33 cellular contexts compared by ENCODE assay signal in the genomic region with DNA sequence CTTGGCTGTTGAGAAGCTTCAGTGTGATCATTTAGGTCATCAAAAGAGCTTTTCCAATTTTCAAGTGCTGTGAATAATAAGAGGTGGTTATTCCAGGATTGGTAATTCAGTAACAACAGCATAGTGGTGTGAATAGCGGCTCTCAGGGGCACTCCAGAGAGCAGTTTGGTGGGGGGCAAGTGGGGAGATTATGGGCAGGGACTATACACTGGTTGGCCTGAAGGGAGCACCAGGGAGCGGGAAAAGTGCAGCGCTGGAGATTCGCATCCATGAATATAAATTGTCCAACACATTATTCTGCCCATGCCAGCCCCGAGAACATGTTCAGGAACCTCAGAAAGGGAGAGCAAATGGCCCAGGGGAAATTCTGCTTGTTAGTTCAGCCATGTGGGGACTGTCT. TPM values are rescaled to one million over a fixed set of nuclear protein-coding genes. Genes with fewer than 3 reads are reported as not detected.
DNase-seq lines count a peak whose midpoint lies in the region; ATAC-seq and TF ChIP-seq lines count a peak whose summit lies in the region.
"Had no signal": no experiment of that assay in that cellular context is flagged by ENCODE, and none has a peak within 500 bp of the region (broad histone marks: within the 10 kb centered on the region; RNA-seq: fewer than 3 reads in every experiment).

No MANE protein-coding gene starts in this region.

- no peak overlapping the region for H3K4me2 ChIP-seq in HCT116 (ENCODE audit: low read length)
- no peak overlapping the region for H3K4me2 ChIP-seq in neural progenitor cell
- H3K4me2 ChIP-seq: KMS-11 had no signal

- RAD21 ChIA-PET in HCT116 (lab: Charles Lee; ENCODE audit: low non-redundant PET in 1 of 2, low total read pairs in 2 of 2, uncharacterized antibody in 2 of 2, unreplicated experiment in 2 of 2): no interaction called here

- H3K9me2 ChIP-seq in HCT116 (ENCODE audit: insufficient read depth): no peaks in the 10 kb centered on the region

- no peaks in the 10 kb centered on the region for H3K4me1 Mint-ChIP-seq in neural progenitor cell
- no peaks in the 10 kb centered on the region for H3K4me1 Mint-ChIP-seq in stimulated activated memory B cell treated with anti-CD40 and anti-IgM and Interleukin-4, amounts not matched to agents 10 μg/mL and 1 μg/mL and 100 μg/mL, for 72 hours
- H3K4me1 Mint-ChIP-seq: activated naive CD8-positive, alpha-beta T cell treated with anti-CD3 and anti-CD28 coated beads, Interleukin-2, amount 50 U/mL, for 24 hours; T-helper 17 cell had no signal

- H3K27me3 Mint-ChIP-seq in neural progenitor cell (ENCODE audit: insufficient read depth, low read depth): peaks cover 2% of the 10 kb centered on the region
- H3K27me3 Mint-ChIP-seq in stimulated activated memory B cell treated with anti-CD40 and anti-IgM and Interleukin-4, amounts not matched to agents 10 μg/mL and 1 μg/mL and 100 μg/mL, for 72 hours: peaks cover 19% of the 10 kb centered on the region
- H3K27me3 Mint-ChIP-seq: activated naive CD8-positive, alpha-beta T cell treated with anti-CD3 and anti-CD28 coated beads, Interleukin-2, amount 50 U/mL, for 24 hours had no signal

- BruUV-seq in HCT116 (replicated peaks; lab: Mats Ljungman, UMichigan): no TSS peak

- TF ChIP-seq RAD21 in HCT116 (IDR thresholded peaks at IDR 0.05; ENCODE audit: low read depth): no peak

- H3K4me1 ChIP-seq in HCT116 (ENCODE audit: control insufficient read depth in 1 of 2, insufficient read depth in 2 of 2, low read length in 2 of 2): no peaks in the 10 kb centered on the region
- H3K4me1 ChIP-seq in neural progenitor cell: no peaks in the 10 kb centered on the region
- H3K4me1 ChIP-seq: Caco-2, stomach, thyroid gland, vagina had no signal

- H4K20me1 ChIP-seq in HCT116 (ENCODE audit: insufficient read depth): no peaks in the 10 kb centered on the region
- no peaks in the 10 kb centered on the region for H4K20me1 ChIP-seq in neural progenitor cell (ENCODE audit: low read depth)

- H2AFZ ChIP-seq in HCT116 (ENCODE audit: low read depth, low read length, poor library complexity, severe bottlenecking) (no peak overlapping the region), neural progenitor cell (replicated peaks) (no peak overlapping the region)

- intact Hi-C loops in HCT116 (cut with micrococcal nuclease): loop anchor here (10.0 kb wide), 1 partner anchor 446 kb away; no protein-coding TSS in a partner anchor

- H3K27ac Mint-ChIP-seq in neural progenitor cell: no peak overlapping the region
- H3K27ac Mint-ChIP-seq in stimulated activated memory B cell treated with anti-CD40 and anti-IgM and Interleukin-4, amounts not matched to agents 10 μg/mL and 1 μg/mL and 100 μg/mL, for 72 hours: no peak overlapping the region
- H3K27ac Mint-ChIP-seq: activated naive CD8-positive, alpha-beta T cell treated with anti-CD3 and anti-CD28 coated beads, Interleukin-2, amount 50 U/mL, for 24 hours; activated T-cell treated with anti-CD3 and anti-CD28 coated beads, Interleukin-2, amount 50 U/mL, for 72 hours; T-helper 17 cell had no signal

- no peaks in the 10 kb centered on the region for H3K79me2 ChIP-seq in HCT116 (ENCODE audit: insufficient read depth, low read length)
- no peaks in the 10 kb centered on the region for H3K79me2 ChIP-seq in neural progenitor cell (ENCODE audit: low read depth)

- TF ChIP-seq CTCF in GM06990 (IDR thresholded peaks at IDR 0.05; ENCODE audit: insufficient read depth, low read length, poor library complexity, severe bottlenecking) (peak; percentile 13), HCT116 (IDR thresholded peaks at IDR 0.05 in 2 of 3, conservative IDR thresholded peaks at IDR 0.05 in 1 of 3; ENCODE audit: borderline replicate concordance in 1 of 3, insufficient read depth in 1 of 3, low read depth in 2 of 3, low read length in 2 of 3) (peak in 2 of 3 experiments; percentile 36 to 40; a peak in 3 of 6 replicates), neural progenitor cell (IDR thresholded peaks at IDR 0.05) (peak; percentile 21)

- H3K27me3 ChIP-seq in GM06990 (replicated peaks; ENCODE audit: control insufficient read depth, insufficient read depth, low read length): no peaks in the 10 kb centered on the region
- H3K27me3 ChIP-seq in HCT116 (ENCODE audit: insufficient read depth, low read length): no peaks in the 10 kb centered on the region
- H3K27me3 ChIP-seq in neural progenitor cell: no peaks in the 10 kb centered on the region
- H3K27me3 ChIP-seq: stomach, thyroid gland, vagina had no signal

- H3K9me3 ChIP-seq in HCT116 (ENCODE audit: control insufficient read depth in 1 of 2, insufficient read depth in 1 of 2, low read depth in 1 of 2, low read length in 2 of 2) (no peaks in the 10 kb centered on the region), neural progenitor cell (ENCODE audit: low read depth) (no peaks in the 10 kb centered on the region)
- H3K9me3 ChIP-seq: Caco-2, stomach, thyroid gland, vagina had no signal

- CTCF ChIA-PET in HCT116 (lab: Charles Lee): no interaction called here

- POLR2A ChIA-PET in HCT116 (lab: Charles Lee): no interaction called here

- H3K36me3 ChIP-seq in GM06990 (ENCODE audit: control insufficient read depth, insufficient read depth, low read length) (no peaks in the 10 kb centered on the region), HCT116 (ENCODE audit: control insufficient read depth in 1 of 2, insufficient read depth in 2 of 2, low read length in 2 of 2) (no peaks in the 10 kb centered on the region), neural progenitor cell (no peaks in the 10 kb centered on the region)
- H3K36me3 ChIP-seq: stomach, thyroid gland, vagina had no signal

- no peaks in the 10 kb centered on the region for H3K36me3 Mint-ChIP-seq in neural progenitor cell
- H3K36me3 Mint-ChIP-seq in stimulated activated memory B cell treated with anti-CD40 and anti-IgM and Interleukin-4, amounts not matched to agents 10 μg/mL and 1 μg/mL and 100 μg/mL, for 72 hours: no peaks in the 10 kb centered on the region

- no peak overlapping the region for H3K27ac ChIP-seq in HCT116 (ENCODE audit: low read depth, low read length)
- no peak overlapping the region for H3K27ac ChIP-seq in neural progenitor cell
- H3K27ac ChIP-seq: coronary artery, HL-60, KMS-11, stomach, thyroid gland, vagina had no signal

- no peaks in the 10 kb centered on the region for H3K9me3 Mint-ChIP-seq in neural progenitor cell
- H3K9me3 Mint-ChIP-seq in stimulated activated memory B cell treated with anti-CD40 and anti-IgM and Interleukin-4, amounts not matched to agents 10 μg/mL and 1 μg/mL and 100 μg/mL, for 72 hours: peaks cover under 1% of the 10 kb centered on the region
- H3K9me3 Mint-ChIP-seq: activated naive CD8-positive, alpha-beta T cell treated with anti-CD3 and anti-CD28 coated beads, Interleukin-2, amount 50 U/mL, for 24 hours; activated T-cell treated with anti-CD3 and anti-CD28 coated beads, Interleukin-2, amount 50 U/mL, for 72 hours had no signal

- H3F3A ChIP-seq in neural progenitor cell (ENCODE audit: low read depth): no peaks in the 10 kb centered on the region

- H3K9ac ChIP-seq in HCT116 (ENCODE audit: low read length): no peak overlapping the region
- no peak overlapping the region for H3K9ac ChIP-seq in neural progenitor cell
- H3K9ac ChIP-seq: KMS-11 had no signal

- no peak for TF ChIP-seq POLR2A in HCT116 (IDR thresholded peaks at IDR 0.05; ENCODE audit: borderline replicate concordance, extremely low read depth, insufficient read depth, insufficient read length)

- peak; percentile 77 for ATAC-seq in HCT116
- ATAC-seq in SK-N-SH treated with all-trans-retinoic acid at 6 μM for 48 hours: peak; percentile 82
- ATAC-seq in GM19455 (IDR thresholded peaks at IDR 0.05; ENCODE audit: unreplicated experiment): no peak
- no peak for ATAC-seq in stimulated activated memory B cell treated with anti-CD40 and anti-IgM and Interleukin-4, amounts not matched to agents 10 μg/mL and 1 μg/mL and 100 μg/mL, for 72 hours
- ATAC-seq: activated CD4-positive, CD25-positive, alpha-beta regulatory T cell treated with anti-CD3 and anti-CD28 coated beads, Interleukin-2, amount 50 U/mL, for 24 hours; activated naive CD8-positive, alpha-beta T cell treated with anti-CD3 and anti-CD28 coated beads, Interleukin-2, amount 50 U/mL, for 24 hours; activated T-cell treated with anti-CD3 and anti-CD28 coated beads, Interleukin-2, amount 50 U/mL, for 72 hours; left lobe of liver; right cardiac atrium; T-helper 17 cell had no signal

- no peak for DNase-seq in GM06990 (ENCODE audit: extremely low read depth, insufficient read length)
- DNase-seq in HCT116 (ENCODE audit: low read depth, low spot score): no peak
- no peak for DNase-seq in neural progenitor cell (ENCODE audit: low spot score)
- DNase-seq in SIG-M5 treated with dmso at 0.1 percent for 504 hours (lab: John Stamatoyannopoulos, UW; ENCODE audit: unreplicated experiment): no peak
- DNase-seq: activated CD4-positive, alpha-beta T cell treated with anti-CD3 and anti-CD28 coated beads, Interleukin-2, amount 50 U/mL, for 48 hours; activated naive CD8-positive, alpha-beta T cell treated with anti-CD3 and anti-CD28 coated beads, Interleukin-2, amount 50 U/mL, for 24 hours; activated T-cell treated with anti-CD3 and anti-CD28 coated beads, Interleukin-2, amount 50 U/mL, for 72 hours; C1 segment of cervical spinal cord; Caco-2; caudate nucleus; DMS79; effector memory CD4-positive, alpha-beta T cell; GDM1; H7; mesenchymal stem cell; NCI-H1417 treated with DMSO at 0.1 percent for 48 hours; NCI-H2081; NCI-H226; NCI-H69; right cardiac atrium; stomach; T-helper 17 cell; thyroid gland had no signal

- H3K4me3 ChIP-seq in GM06990 (replicated peaks; ENCODE audit: low read depth, low read length): no peak overlapping the region
- no peak overlapping the region for H3K4me3 ChIP-seq in HCT116 (replicated peaks in 1 of 2; ENCODE audit: low read depth in 1 of 2, low read length in 2 of 2)
- no peak overlapping the region for H3K4me3 ChIP-seq in neural progenitor cell
- H3K4me3 ChIP-seq: coronary artery, stomach, thyroid gland, vagina had no signal

- no peak overlapping the region for H3K4me3 Mint-ChIP-seq in neural progenitor cell
- no peak overlapping the region for H3K4me3 Mint-ChIP-seq in stimulated activated memory B cell treated with anti-CD40 and anti-IgM and Interleukin-4, amounts not matched to agents 10 μg/mL and 1 μg/mL and 100 μg/mL, for 72 hours
- H3K4me3 Mint-ChIP-seq: activated naive CD8-positive, alpha-beta T cell treated with anti-CD3 and anti-CD28 coated beads, Interleukin-2, amount 50 U/mL, for 24 hours; activated T-cell treated with anti-CD3 and anti-CD28 coated beads, Interleukin-2, amount 50 U/mL, for 72 hours; T-helper 17 cell had no signal

TF ChIP-seq in HCT116, 20 proteins besides CTCF, POLR2A, EP300 and RAD21 (continues in another document):
- no peak for TF ChIP-seq SP1 (IDR thresholded peaks at IDR 0.05; ENCODE audit: low read depth)

TF ChIP-seq in SK-N-SH treated with all-trans-retinoic acid at 6 μM for 48 hours, 23 proteins besides CTCF, POLR2A, EP300 and RAD21 (continues in another document):
- no peak for TF ChIP-seq CSDC2 (CRISPR knock-in tag; IDR thresholded peaks at IDR 0.05)

RNA-seq across cellular contexts. Expression of a gene that starts 37.9 kb away (rescaled TPM):
- not detected for total RNA-seq in HCT116 (2021; ENCODE audit: unreplicated experiment)
- not detected in 2 replicates for polyA plus RNA-seq in HCT116 (2012)
- total RNA-seq in neural progenitor cell (ENCODE audit: low replicate concordance): not detected in 2 replicates
- total RNA-seq: activated T-cell treated with anti-CD3 and anti-CD28 coated beads, Interleukin-2, amount 50 U/mL, for 72 hours; Caco-2; epithelial cell of proximal tubule; H7; left lobe of liver; right cardiac atrium; stomach; T-helper 17 cell; thyroid gland; vagina had no signal
- polyA plus RNA-seq: right cardiac atrium, stomach had no signal

RNA-seq across cellular contexts. Expression of a gene that starts 45.0 kb away (rescaled TPM):
- total RNA-seq in HCT116 (2021; ENCODE audit: unreplicated experiment): not detected
- not detected in 2 replicates for polyA plus RNA-seq in HCT116 (2012)
- total RNA-seq in neural progenitor cell (ENCODE audit: low replicate concordance): not detected in 2 replicates
- total RNA-seq: activated T-cell treated with anti-CD3 and anti-CD28 coated beads, Interleukin-2, amount 50 U/mL, for 72 hours; Caco-2; epithelial cell of proximal tubule; H7; left lobe of liver; right cardiac atrium; stomach; T-helper 17 cell; thyroid gland; vagina had no signal
- polyA plus RNA-seq: right cardiac atrium, stomach had no signal

RNA-seq across cellular contexts. Expression of a gene that starts 56.7 kb away (rescaled TPM):
- total RNA-seq in HCT116 (2021; ENCODE audit: unreplicated experiment): not detected
- not detected in 2 replicates for polyA plus RNA-seq in HCT116 (2012)
- total RNA-seq in neural progenitor cell (ENCODE audit: low replicate concordance): not detected in 2 replicates
- total RNA-seq: activated T-cell treated with anti-CD3 and anti-CD28 coated beads, Interleukin-2, amount 50 U/mL, for 72 hours; Caco-2; epithelial cell of proximal tubule; H7; left lobe of liver; right cardiac atrium; stomach; T-helper 17 cell; thyroid gland; vagina had no signal
- polyA plus RNA-seq: right cardiac atrium, stomach had no signal

Comparison
In these comparisons a context has a peak if more than half of its experiments do, and no peak if none do; other contexts are left out.
1. ATAC-seq: peak in HCT116 (single experiment) and SK-N-SH treated with all-trans-retinoic acid at 6 μM for 48 hours (single experiment); none in GM19455 (single experiment) and stimulated activated memory B cell treated with anti-CD40 and anti-IgM and Interleukin-4, amounts not matched to agents 10 μg/mL and 1 μg/mL and 100 μg/mL, for 72 hours (single experiment).
2. Peak in every context shown above with its lines, with median percentiles within 50 percentile points of each other: CTCF ChIP-seq.